8 cellular contexts compared by ENCODE assay signal in genomic region chr1:6234502-6235295, GRCh38. TPM values are rescaled to one million over a fixed set of nuclear protein-coding genes. Genes with fewer than 3 reads are reported as not detected.
DNase-seq lines count a peak whose midpoint lies in the region; ATAC-seq and TF ChIP-seq lines count a peak whose summit lies in the region.

No MANE protein-coding gene starts in this region.

- peaks cover 7 to 26% (median 21%) of the 10 kb centered on the region in 4 donors for H3K36me3 ChIP-seq in liver (ENCODE audit: control insufficient read depth in 4 of 4, insufficient read depth in 3 of 4, low read depth in 1 of 4, low read length in 3 of 4)
- H3K36me3 ChIP-seq in urinary bladder (ENCODE audit: insufficient read depth), result no peaks in the 10 kb centered on the region

- H3K4me3 ChIP-seq in AG04449 (ENCODE audit: low read depth, low read length) (peak overlapping the region; percentile 73), liver (ENCODE audit: low read depth in 1 of 3, low read length in 3 of 3) (peak overlapping the region; percentile 70 to 97 (median 71)), urinary bladder (ENCODE audit: low read depth, low read length) (peak overlapping the region; percentile 98)

- peaks cover 22% of the 10 kb centered on the region for H3K4me1 Mint-ChIP-seq in HFFc6 (ENCODE audit: low read depth)

- H3K9me3 Mint-ChIP-seq in HFFc6, result no peaks in the 10 kb centered on the region

- peak overlapping the region; percentile 93 for H3K4me3 Mint-ChIP-seq in HFFc6

- no peaks in the 10 kb centered on the region for H3K9me3 ChIP-seq in liver (ENCODE audit: control insufficient read depth in 4 of 4, low read length in 3 of 4)

- peak overlapping the region; percentile 76 for H3K27ac Mint-ChIP-seq in HFFc6

- 0 out of 2 replicates have a peak, but pooled peaks cover 3% of the 10 kb centered on the region for H3K27me3 Mint-ChIP-seq in HFFc6 (ENCODE audit: insufficient read depth)

- H3K36me3 Mint-ChIP-seq in HFFc6 (ENCODE audit: low read depth), result peaks cover 11% of the 10 kb centered on the region; the same call in 1 of the 2 replicates

- TF ChIP-seq CTCF in AG04449 (IDR thresholded peaks at IDR 0.05; ENCODE audit: insufficient read depth, low read length, missing control alignments) (no peak), HFFc6 (IDR thresholded peaks at IDR 0.05) (no peak), liver (IDR thresholded peaks at IDR 0.05; ENCODE audit: low read depth, low read length, missing input control) (no peak)

- WGBS in liver, result 63% methylated on average over 20 of the region's 20 CpGs
- 49% methylated on average over 20 of the region's 20 CpGs for WGBS in urinary bladder

- H3K27ac ChIP-seq in liver (ENCODE audit: low read depth in 1 of 2, low read length in 2 of 2), result no peak overlapping the region
- no peak overlapping the region for H3K27ac ChIP-seq in urinary bladder (ENCODE audit: low read depth)

- DNase-seq in AG04449 (ENCODE audit: low read depth, low spot score), result no peak
- peak; percentile 11 for DNase-seq in HFFc6
- peak; percentile 6 for DNase-seq in amniotic epithelial cell (ENCODE audit: low read depth)
- no peak for DNase-seq in SKM-1 treated with dmso at 0.1 percent for 144 hours (lab: John Stamatoyannopoulos, UW; ENCODE audit: unreplicated experiment)

- H3K4me1 ChIP-seq in liver (ENCODE audit: control insufficient read depth in 4 of 4, insufficient read depth in 4 of 4, low read length in 3 of 4) (peaks cover 0 to 15% (median 8%) of the 10 kb centered on the region in 4 donors), urinary bladder (ENCODE audit: insufficient read depth) (peaks cover 3% of the 10 kb centered on the region)

- no peaks in the 10 kb centered on the region for H3K27me3 ChIP-seq in liver (ENCODE audit: control insufficient read depth in 4 of 4, insufficient read depth in 4 of 4, low read length in 3 of 4)

- TF ChIP-seq RAD21 in liver (IDR thresholded peaks at IDR 0.05), result no peak

- POLR2A ChIA-PET in AG04449 (lab: Yijun Ruan, JAX), result no interaction called here

- CTCF ChIA-PET in AG04449 (lab: Yijun Ruan, JAX), result interaction anchor here (0.9 to 4.9 kb wide), 6 partner anchors 9 to 30 kb away, joined by 3 to 65 read pairs (median 6); partner anchors contain the start of gene HES3

- ATAC-seq in GM19395 (IDR thresholded peaks at IDR 0.05; ENCODE audit: unreplicated experiment) (no peak), GM18858 (IDR thresholded peaks at IDR 0.05; ENCODE audit: unreplicated experiment) (no peak)

- H3K9ac ChIP-seq in liver (ENCODE audit: low read depth in 1 of 2, low read length in 2 of 2), result peak overlapping the region; percentile 2 to 64

TF ChIP-seq in liver, 16 proteins besides CTCF, POLR2A, EP300 and RAD21:
- no peak for TF ChIP-seq ATF3 (IDR thresholded peaks at IDR 0.05)
- TF ChIP-seq FOXA1 (IDR thresholded peaks at IDR 0.05), result no peak
- no peak for TF ChIP-seq HNF4G (IDR thresholded peaks at IDR 0.05)
- no peak for TF ChIP-seq NR2F2 (IDR thresholded peaks at IDR 0.05)
- no peak for TF ChIP-seq HNF4A (conservative IDR thresholded peaks at IDR 0.05)
- no peak for TF ChIP-seq ZBTB33 (IDR thresholded peaks at IDR 0.05)
- TF ChIP-seq GABPA (IDR thresholded peaks at IDR 0.05 in 1 of 2, conservative IDR thresholded peaks at IDR 0.05 in 1 of 2), result no peak

RNA-seq across cellular contexts. Expression of gene ICMT, which starts 1.1 kb away (rescaled TPM):
- 100 to 1,000 TPM in 2 of 6 experiments, 10 to 100 TPM in 4; 89.8 to 116 (median 96.0) TPM for total RNA-seq in HFFc6 (2021; fragmentation: NEBNext Ultra II Directional; extraction: Animal tissue kit (Norgen Biotek cat#: 25700))
- total RNA-seq in liver (10 to 100 TPM; 26.8 to 38.2 TPM), urinary bladder (61.6 TPM)
- polyA plus RNA-seq in liver (10 to 100 TPM in 1 of 2 donors, 1 to 10 TPM in 1; 7.1 to 16.8 TPM), urinary bladder (46.3 TPM)

RNA-seq across cellular contexts. Expression of gene HES3, which starts 9.3 kb away (rescaled TPM):
- total RNA-seq in HFFc6 (2021; fragmentation: NEBNext Ultra II Directional; extraction: Animal tissue kit (Norgen Biotek cat#: 25700)), result not detected
- total RNA-seq in liver, result not detected
- polyA plus RNA-seq in liver, result not detected
- not detected for total RNA-seq in urinary bladder
- polyA plus RNA-seq in urinary bladder, result not detected

RNA-seq across cellular contexts. Expression of gene GPR153, which starts 26.2 kb away (rescaled TPM):
- 1 to 10 TPM; 6.0 to 7.9 (median 7.2) TPM for total RNA-seq in HFFc6 (2021; fragmentation: NEBNext Ultra II Directional; extraction: Animal tissue kit (Norgen Biotek cat#: 25700))
- total RNA-seq in liver (1 to 10 TPM in 1 of 2 donors, under 1 TPM in 1; 0.37 to 5.9 TPM), urinary bladder (12.2 TPM)
- polyA plus RNA-seq in liver (1 to 10 TPM; 2.2 to 3.3 TPM), urinary bladder (12.9 TPM)

RNA-seq across cellular contexts. Expression of gene RNF207, which starts 28.8 kb away (rescaled TPM):
- total RNA-seq in HFFc6 (2021; fragmentation: NEBNext Ultra II Directional; extraction: Animal tissue kit (Norgen Biotek cat#: 25700)), result 1 to 10 TPM; 2.0 to 5.2 (median 2.9) TPM
- 10 to 100 TPM in 1 of 2 donors, 1 to 10 TPM in 1; 7.6 to 13.7 TPM for total RNA-seq in liver
- 1 to 10 TPM; 3.3 to 4.0 TPM for polyA plus RNA-seq in liver
- total RNA-seq in urinary bladder, result 12.8 TPM
- polyA plus RNA-seq in urinary bladder, result 14.1 TPM

RNA-seq across cellular contexts. Expression of gene RPL22, which starts 35.3 kb away (rescaled TPM):
- total RNA-seq in HFFc6 (2021; fragmentation: NEBNext Ultra II Directional; extraction: Animal tissue kit (Norgen Biotek cat#: 25700)), result 100 to 1,000 TPM; 233 to 341 (median 324) TPM
- total RNA-seq in liver, result 10 to 100 TPM; 38.9 to 77.9 TPM
- 100 to 1,000 TPM in 1 of 2 donors, 10 to 100 TPM in 1; 76.7 to 105 TPM for polyA plus RNA-seq in liver
- 229 TPM for total RNA-seq in urinary bladder
- polyA plus RNA-seq in urinary bladder, result 509 TPM

Comparison
In these comparisons a context has a peak if more than half of its experiments do, and no peak if none do; other contexts are left out.
1. DNase-seq: peak in HFFc6 (single experiment) and amniotic epithelial cell (single experiment); none in AG04449 (single experiment) and SKM-1 treated with dmso at 0.1 percent for 144 hours (single experiment).
2. Peak in every context shown above with its lines, with median percentiles within 50 percentile points of each other: H3K4me3 ChIP-seq.